In genomic region chr6:26403888-26404287, GRCh38 we compare ENCODE assay signal across 18 cellular contexts. TPM values are rescaled to one million over a fixed set of nuclear protein-coding genes. Genes with fewer than 3 reads are reported as not detected.
DNase-seq lines count a peak whose midpoint lies in the region; ATAC-seq lines count a peak whose summit lies in the region.
"Had no signal": no experiment of that assay in that cellular context is flagged by ENCODE, and none has a peak within 500 bp of the region (broad histone marks: within the 10 kb centered on the region; RNA-seq: fewer than 3 reads in every experiment).

No MANE protein-coding gene starts in this region.

- H3K27ac ChIP-seq in CD4-positive, CD25-positive, alpha-beta regulatory T cell (ENCODE audit: insufficient read depth, low read length, poor library complexity, severe bottlenecking) = no peak overlapping the region
- no peak overlapping the region for H3K27ac ChIP-seq in mesendoderm (ENCODE audit: low read depth, low read length)
- H3K27ac ChIP-seq: C4-2B, right atrium auricular region had no signal

- peaks cover 38% of the 10 kb centered on the region for H3K36me3 Mint-ChIP-seq in CD4-positive, CD25-positive, alpha-beta regulatory T cell
- H3K36me3 Mint-ChIP-seq in activated T-helper 2 cell treated with anti-CD3 and anti-CD28 coated beads, Interferon-gamma antibody, Interleukin-2, Interleukin-4, amounts not matched to agents 10 μg/mL and 5 μg/mL and 100 μg/mL, durations not matched to agents 14 hours and 24 hours and 36 hours (ENCODE audit: low read depth) = peaks cover 50% of the 10 kb centered on the region

- H2BK5ac ChIP-seq in mesendoderm (ENCODE audit: low read length) = no peak overlapping the region

- H4K8ac ChIP-seq in mesendoderm (ENCODE audit: low read depth, low read length) = no peak overlapping the region

- no peak overlapping the region for H4K5ac ChIP-seq in mesendoderm (ENCODE audit: low read length)

- H3K4ac ChIP-seq in mesendoderm (ENCODE audit: low read depth, low read length) = no peak overlapping the region

- H3K79me1 ChIP-seq in mesendoderm (ENCODE audit: low read length) = no peaks in the 10 kb centered on the region

- peaks cover 41% of the 10 kb centered on the region for H3K36me3 ChIP-seq in CD4-positive, CD25-positive, alpha-beta regulatory T cell (ENCODE audit: control insufficient read depth, insufficient read depth, low read length)
- H3K36me3 ChIP-seq in mesendoderm (ENCODE audit: control insufficient read depth, insufficient read depth, low read length) = no peaks in the 10 kb centered on the region

- H3K56ac ChIP-seq in mesendoderm (ENCODE audit: low read length) = no peak overlapping the region

- intact Hi-C loops in activated T-helper 2 cell treated with anti-CD3 and anti-CD28 coated beads, Interferon-gamma antibody, Interleukin-2, Interleukin-4, amounts not matched to agents 10 μg/mL and 5 μg/mL and 100 μg/mL, durations not matched to agents 14 hours and 24 hours and 36 hours (cut with micrococcal nuclease) = loop anchor here (5.0 kb wide), 1 partner anchor 133 kb away; the partner anchor contains the start of gene HMGN4

- no peak for DNase-seq in CD4-positive, CD25-positive, alpha-beta regulatory T cell
- DNase-seq in activated T-helper 2 cell treated with anti-CD3 and anti-CD28 coated beads, Interferon-gamma antibody, Interleukin-2, Interleukin-4, amounts not matched to agents 10 μg/mL and 5 μg/mL and 100 μg/mL, durations not matched to agents 14 hours and 24 hours and 36 hours (ENCODE audit: low spot score) = no peak
- DNase-seq in mesendoderm = peak; percentile 28
- DNase-seq in AML-193 (lab: John Stamatoyannopoulos, UW) = no peak
- no peak for DNase-seq in NAMALWA (ENCODE audit: low spot score)
- no peak for DNase-seq in hepatic stellate cell (ENCODE audit: low spot score)
- DNase-seq: aorta; heart right ventricle; left colon; NK-92 treated with Interleukin-12 subunit alpha and Interleukin-12 subunit beta, amount 100 ng/mL, for 24 hours; trophoblast cell had no signal

- no peaks in the 10 kb centered on the region for H3K9me3 Mint-ChIP-seq in CD4-positive, CD25-positive, alpha-beta regulatory T cell
- no peaks in the 10 kb centered on the region for H3K9me3 Mint-ChIP-seq in activated T-helper 2 cell treated with anti-CD3 and anti-CD28 coated beads, Interferon-gamma antibody, Interleukin-2, Interleukin-4, amounts not matched to agents 10 μg/mL and 5 μg/mL and 100 μg/mL, durations not matched to agents 14 hours and 24 hours and 36 hours

- H2BK120ac ChIP-seq in mesendoderm (ENCODE audit: low read depth, low read length) = no peak overlapping the region

- no peak for ATAC-seq in CD4-positive, CD25-positive, alpha-beta regulatory T cell (ENCODE audit: low read depth in 2 of 2)
- no peak for ATAC-seq in HG02852 (IDR thresholded peaks at IDR 0.05; ENCODE audit: unreplicated experiment)
- ATAC-seq: esophagus mucosa, heart right ventricle, left colon, Right ventricle myocardium inferior had no signal

- H3K4me1 ChIP-seq in CD4-positive, CD25-positive, alpha-beta regulatory T cell (ENCODE audit: control insufficient read depth, insufficient read depth, low read length, poor library complexity, severe bottlenecking) = peaks cover 53% of the 10 kb centered on the region
- no peaks in the 10 kb centered on the region for H3K4me1 ChIP-seq in mesendoderm (ENCODE audit: control insufficient read depth, low read depth, low read length)

- no peak overlapping the region for H2AK5ac ChIP-seq in mesendoderm (ENCODE audit: low read length)

- H3K9ac ChIP-seq in mesendoderm (ENCODE audit: low read length) = no peak overlapping the region

- H3K79me2 ChIP-seq in mesendoderm (ENCODE audit: control insufficient read depth, insufficient read depth, low read length) = no peaks in the 10 kb centered on the region

- no peak overlapping the region for H3K23ac ChIP-seq in mesendoderm (ENCODE audit: low read length)

- H3K27me3 Mint-ChIP-seq in CD4-positive, CD25-positive, alpha-beta regulatory T cell = no peaks in the 10 kb centered on the region
- H3K27me3 Mint-ChIP-seq in activated T-helper 2 cell treated with anti-CD3 and anti-CD28 coated beads, Interferon-gamma antibody, Interleukin-2, Interleukin-4, amounts not matched to agents 10 μg/mL and 5 μg/mL and 100 μg/mL, durations not matched to agents 14 hours and 24 hours and 36 hours (ENCODE audit: low read depth) = no peaks in the 10 kb centered on the region

- no CpG with 5 or more reads among the region's 3 CpGs for WGBS in mesendoderm (ENCODE audit: extremely low coverage, insufficient coverage, low lambda C conversion rate)

- H3K4me2 ChIP-seq in mesendoderm (ENCODE audit: low read length) = no peak overlapping the region

- no peak overlapping the region for H2BK15ac ChIP-seq in mesendoderm (replicated peaks; ENCODE audit: low read depth)

- H3K18ac ChIP-seq in mesendoderm (ENCODE audit: low read length) = no peak overlapping the region

- peak overlapping the region; percentile 99 for H3K4me3 ChIP-seq in CD4-positive, CD25-positive, alpha-beta regulatory T cell (ENCODE audit: low read depth, low read length)
- H3K4me3 ChIP-seq in GM08714 (ENCODE audit: low read length) = peak overlapping the region; percentile 10; the same call in 1 of the 2 replicates
- H3K4me3 ChIP-seq in mesendoderm (ENCODE audit: low read length) = no peak overlapping the region
- H3K4me3 ChIP-seq: right atrium auricular region had no signal

- H3K4me3 Mint-ChIP-seq in CD4-positive, CD25-positive, alpha-beta regulatory T cell = peak overlapping the region; percentile 99 to 100 (median 100)
- H3K4me3 Mint-ChIP-seq in activated T-helper 2 cell treated with anti-CD3 and anti-CD28 coated beads, Interferon-gamma antibody, Interleukin-2, Interleukin-4, amounts not matched to agents 10 μg/mL and 5 μg/mL and 100 μg/mL, durations not matched to agents 14 hours and 24 hours and 36 hours (ENCODE audit: low read depth) = peak overlapping the region; percentile 93

- H3K4me1 Mint-ChIP-seq in CD4-positive, CD25-positive, alpha-beta regulatory T cell = peaks cover 14 to 75% (median 58%) of the 10 kb centered on the region in 4 donors
- peaks cover 43% of the 10 kb centered on the region for H3K4me1 Mint-ChIP-seq in activated T-helper 2 cell treated with anti-CD3 and anti-CD28 coated beads, Interferon-gamma antibody, Interleukin-2, Interleukin-4, amounts not matched to agents 10 μg/mL and 5 μg/mL and 100 μg/mL, durations not matched to agents 14 hours and 24 hours and 36 hours (ENCODE audit: low read depth)

- no peaks in the 10 kb centered on the region for H3K27me3 ChIP-seq in CD4-positive, CD25-positive, alpha-beta regulatory T cell (ENCODE audit: control insufficient read depth, insufficient read depth, low read length)
- H3K27me3 ChIP-seq in mesendoderm (ENCODE audit: insufficient read depth, low read length, poor library complexity) = no peaks in the 10 kb centered on the region
- H3K27me3 ChIP-seq: heart right ventricle, right atrium auricular region had no signal

- peak overlapping the region; percentile 38 to 99 (median 41) for H3K27ac Mint-ChIP-seq in CD4-positive, CD25-positive, alpha-beta regulatory T cell
- H3K27ac Mint-ChIP-seq in activated T-helper 2 cell treated with anti-CD3 and anti-CD28 coated beads, Interferon-gamma antibody, Interleukin-2, Interleukin-4, amounts not matched to agents 10 μg/mL and 5 μg/mL and 100 μg/mL, durations not matched to agents 14 hours and 24 hours and 36 hours = peak overlapping the region; percentile 26

- no peaks in the 10 kb centered on the region for H3K9me3 ChIP-seq in CD4-positive, CD25-positive, alpha-beta regulatory T cell (ENCODE audit: control insufficient read depth in 2 of 2, low read length in 2 of 2)
- H3K9me3 ChIP-seq: heart right ventricle, right atrium auricular region had no signal

RNA-seq across cellular contexts. Expression of gene BTN3A1, which starts 1.8 kb away (rescaled TPM):
- 279 TPM for total RNA-seq in CD4-positive, CD25-positive, alpha-beta regulatory T cell
- 10 to 100 TPM; 67.4 to 100.0 (median 71.2) TPM for polyA plus RNA-seq in CD4-positive, CD25-positive, alpha-beta regulatory T cell
- 34.8 and 38.6 TPM in 2 replicates for total RNA-seq in activated T-helper 2 cell treated with anti-CD3 and anti-CD28 coated beads, Interferon-gamma antibody, Interleukin-2, Interleukin-4, amounts not matched to agents 10 μg/mL and 5 μg/mL and 100 μg/mL, durations not matched to agents 14 hours and 24 hours and 36 hours
- polyA plus RNA-seq in mesendoderm (2013, experiment 1 of 2) = 0.66 TPM
- polyA plus RNA-seq in mesendoderm (2013, experiment 2 of 2) = 0.84 TPM

RNA-seq across cellular contexts. Expression of gene BTN2A2, which starts 21.0 kb away (rescaled TPM):
- 62.3 TPM for total RNA-seq in CD4-positive, CD25-positive, alpha-beta regulatory T cell
- polyA plus RNA-seq in CD4-positive, CD25-positive, alpha-beta regulatory T cell = 1 to 10 TPM; 4.5 to 9.5 (median 6.8) TPM
- 23.9 and 24.6 TPM in 2 replicates for total RNA-seq in activated T-helper 2 cell treated with anti-CD3 and anti-CD28 coated beads, Interferon-gamma antibody, Interleukin-2, Interleukin-4, amounts not matched to agents 10 μg/mL and 5 μg/mL and 100 μg/mL, durations not matched to agents 14 hours and 24 hours and 36 hours
- polyA plus RNA-seq in mesendoderm (2013, experiment 1 of 2) = 7.0 TPM
- polyA plus RNA-seq in mesendoderm (2013, experiment 2 of 2) = 6.1 TPM

RNA-seq across cellular contexts. Expression of gene BTN3A3, which starts 36.4 kb away (rescaled TPM):
- total RNA-seq in CD4-positive, CD25-positive, alpha-beta regulatory T cell = 125 TPM
- polyA plus RNA-seq in CD4-positive, CD25-positive, alpha-beta regulatory T cell = 10 to 100 TPM; 79.3 to 91.5 (median 82.7) TPM
- 36.4 and 41.9 TPM in 2 replicates for total RNA-seq in activated T-helper 2 cell treated with anti-CD3 and anti-CD28 coated beads, Interferon-gamma antibody, Interleukin-2, Interleukin-4, amounts not matched to agents 10 μg/mL and 5 μg/mL and 100 μg/mL, durations not matched to agents 14 hours and 24 hours and 36 hours
- polyA plus RNA-seq in mesendoderm (2013, experiment 1 of 2) = 0.13 TPM
- polyA plus RNA-seq in mesendoderm (2013, experiment 2 of 2) = 0.15 TPM
- polyA plus RNA-seq: neural cell had no signal

RNA-seq across cellular contexts. Expression of gene BTN3A2, which starts 38.9 kb away (rescaled TPM):
- total RNA-seq in CD4-positive, CD25-positive, alpha-beta regulatory T cell = 135 TPM
- 100 to 1,000 TPM; 135 to 224 (median 140) TPM for polyA plus RNA-seq in CD4-positive, CD25-positive, alpha-beta regulatory T cell
- 61.2 and 63.2 TPM in 2 replicates for total RNA-seq in activated T-helper 2 cell treated with anti-CD3 and anti-CD28 coated beads, Interferon-gamma antibody, Interleukin-2, Interleukin-4, amounts not matched to agents 10 μg/mL and 5 μg/mL and 100 μg/mL, durations not matched to agents 14 hours and 24 hours and 36 hours
- 0.49 TPM for polyA plus RNA-seq in mesendoderm (2013, experiment 1 of 2)
- 0.52 TPM for polyA plus RNA-seq in mesendoderm (2013, experiment 2 of 2)

RNA-seq across cellular contexts. Expression of gene BTN2A1, which starts 53.9 kb away (rescaled TPM):
- total RNA-seq in CD4-positive, CD25-positive, alpha-beta regulatory T cell = 35.9 TPM
- 10 to 100 TPM in 3 of 4 donors, 1 to 10 TPM in 1; 9.7 to 14.5 (median 12.2) TPM for polyA plus RNA-seq in CD4-positive, CD25-positive, alpha-beta regulatory T cell
- total RNA-seq in activated T-helper 2 cell treated with anti-CD3 and anti-CD28 coated beads, Interferon-gamma antibody, Interleukin-2, Interleukin-4, amounts not matched to agents 10 μg/mL and 5 μg/mL and 100 μg/mL, durations not matched to agents 14 hours and 24 hours and 36 hours = 20.2 and 23.0 TPM in 2 replicates
- 8.8 TPM for polyA plus RNA-seq in mesendoderm (2013, experiment 1 of 2)
- 8.8 TPM for polyA plus RNA-seq in mesendoderm (2013, experiment 2 of 2)
